In genomic region chr7:77309714-77310220, GRCh38 we compare ENCODE assay signal across 28 cellular contexts.
A peak's percentile ranks its signal among the peaks of the same experiment; 100 is the strongest.
DNase-seq lines count a peak whose midpoint lies in the region; ATAC-seq and TF ChIP-seq lines count a peak whose summit lies in the region.
"Had no signal": no experiment of that assay in that cellular context is flagged by ENCODE, and none has a peak within 500 bp of the region (broad histone marks: within the 10 kb centered on the region; RNA-seq: fewer than 3 reads in every experiment).

No MANE protein-coding gene starts in this region.

- ATAC-seq in sciatic nerve = peak; percentile 11
- no peak for ATAC-seq in HG03565 (IDR thresholded peaks at IDR 0.05; ENCODE audit: unreplicated experiment)
- ATAC-seq in HG03025 (IDR thresholded peaks at IDR 0.05; ENCODE audit: low FRiP score, unreplicated experiment) = no peak
- ATAC-seq: HepG2; stimulated activated effector memory CD8-positive, alpha-beta T cell treated with anti-CD3 and anti-CD28 coated beads, Interleukin-12 subunit alpha, Interleukin-12 subunit beta, amount 100 ng/mL, for 72 hours had no signal

- no peak for TF ChIP-seq POLR2A in esophagus squamous epithelium (IDR thresholded peaks at IDR 0.05)

- no peaks in the 10 kb centered on the region for H3K9me3 ChIP-seq in OCI-LY1 (ENCODE audit: low read length)
- no peaks in the 10 kb centered on the region for H3K9me3 ChIP-seq in esophagus squamous epithelium
- H3K9me3 ChIP-seq: heart right ventricle, lower lobe of right lung, Peyer's patch had no signal

- H3K4me3 ChIP-seq in OCI-LY1 (ENCODE audit: low read depth, low read length, poor library complexity, severe bottlenecking) (no peak overlapping the region), esophagus squamous epithelium (no peak overlapping the region)
- H3K4me3 ChIP-seq: BLaER1 treated with 17β-estradiol and CSF1 and Interleukin-3, amounts not matched to agents 10 nM and 100 nM; heart right ventricle; lower lobe of right lung; Peyer's patch had no signal

- H3K27ac ChIP-seq in OCI-LY1 (ENCODE audit: low read depth, low read length, poor library complexity, severe bottlenecking) (peak overlapping the region; percentile 84), esophagus squamous epithelium (peak overlapping the region; percentile 49 to 65 (median 58))
- H3K27ac ChIP-seq: BLaER1 treated with 17β-estradiol and CSF1 and Interleukin-3, amounts not matched to agents 10 nM and 100 nM; lower lobe of right lung; Peyer's patch; WERI-Rb-1 had no signal

- H3K36me3 ChIP-seq in OCI-LY1 (ENCODE audit: insufficient read depth, low read length) (no peaks in the 10 kb centered on the region), esophagus squamous epithelium (peaks cover 0 to 27% (median 0%) of the 10 kb centered on the region in 3 donors)
- H3K36me3 ChIP-seq: Peyer's patch, WERI-Rb-1 had no signal

- no peaks in the 10 kb centered on the region for H3F3A ChIP-seq in OCI-LY1 (ENCODE audit: insufficient read depth, low read length)

- DNase-seq in esophagus squamous epithelium (lab: John Stamatoyannopoulos, UW) = no peak
- no peak for DNase-seq in sciatic nerve (ENCODE audit: low spot score)
- DNase-seq in NCI-H510A (lab: John Stamatoyannopoulos, UW) = no peak
- DNase-seq in RPMI8226 = no peak
- DNase-seq: activated CD4-positive, alpha-beta T cell treated with anti-CD3 and anti-CD28 coated beads for 4 hours; activated T-cell treated with anti-CD3 and anti-CD28 coated beads for 4 hours; anterior cingulate cortex; DMS153; effector CD4-positive, alpha-beta T cell; heart right ventricle; Kasumi-1; lower lobe of right lung; NCI-H1092; NCI-H187 treated with DMSO at 0.1 percent for 48 hours; NCI-H2171 treated with DMSO at 0.1 percent for 48 hours; NCI-H524 treated with DMSO at 0.1 percent for 48 hours; nephron progenitor cell; Peyer's patch; substantia nigra; T1000; WERI-Rb-1 had no signal

- no peak overlapping the region for H2AFZ ChIP-seq in OCI-LY1 (ENCODE audit: low read length)

- 33 to 38% methylated on average over 1 of the region's 1 CpG for WGBS in esophagus squamous epithelium, 2 donors

- no peaks in the 10 kb centered on the region for H3K9me2 ChIP-seq in OCI-LY1 (ENCODE audit: low read depth, low read length)

- intact Hi-C loops in esophagus squamous epithelium (cut with DNase I) = no loop called here
- intact Hi-C loops in sciatic nerve (cut with DNase I) = no loop called here

- H3K9ac ChIP-seq in OCI-LY1 (ENCODE audit: low read length) = no peak overlapping the region; the same call in 1 of the 2 replicates
- H3K9ac ChIP-seq: BLaER1 treated with 17β-estradiol and CSF1 and Interleukin-3, amounts not matched to agents 10 nM and 100 nM had no signal

- TF ChIP-seq CTCF in OCI-LY1 (IDR thresholded peaks at IDR 0.05; ENCODE audit: low read length) = no peak
- TF ChIP-seq CTCF in esophagus squamous epithelium (IDR thresholded peaks at IDR 0.05) = no peak

- no peaks in the 10 kb centered on the region for H4K20me1 ChIP-seq in OCI-LY1 (ENCODE audit: insufficient read depth, low read length)

- H3K4me2 ChIP-seq in OCI-LY1 (ENCODE audit: low read length) = no peak overlapping the region

- peak; percentile 94 for TF ChIP-seq EP300 in Ishikawa (IDR thresholded peaks at IDR 0.05; ENCODE audit: borderline replicate concordance)

- H3K4me1 ChIP-seq in OCI-LY1 (ENCODE audit: insufficient read depth, low read length, severe bottlenecking) (peaks cover 38% of the 10 kb centered on the region), esophagus squamous epithelium (peaks cover 7 to 69% (median 38%) of the 10 kb centered on the region in 3 donors)
- H3K4me1 ChIP-seq: Peyer's patch had no signal

- H3K27me3 ChIP-seq in OCI-LY1 (ENCODE audit: insufficient read depth, low read length) (no peaks in the 10 kb centered on the region), esophagus squamous epithelium (no peaks in the 10 kb centered on the region)
- H3K27me3 ChIP-seq: BLaER1 treated with 17β-estradiol and CSF1 and Interleukin-3, amounts not matched to agents 10 nM and 100 nM; heart right ventricle; Peyer's patch had no signal

- H3K79me2 ChIP-seq in OCI-LY1 (ENCODE audit: insufficient read depth, low read length) = no peaks in the 10 kb centered on the region

- TF ChIP-seq RAD21 in Ishikawa (IDR thresholded peaks at IDR 0.05; ENCODE audit: low read depth) = no peak

TF ChIP-seq in Ishikawa, 13 proteins besides CTCF, POLR2A, EP300 and RAD21:
- TF ChIP-seq TEAD4 (IDR thresholded peaks at IDR 0.05) (peak; percentile 76), EGR1 (IDR thresholded peaks at IDR 0.05) (no peak), TCF12 (IDR thresholded peaks at IDR 0.05; ENCODE audit: low read depth) (peak; percentile 96), CEBPB (IDR thresholded peaks at IDR 0.05) (0 out of 2 replicates have a peak, but pooled peaks have one; percentile 39), NFIC (IDR thresholded peaks at IDR 0.05) (peak; percentile 88), REST (IDR thresholded peaks at IDR 0.05; ENCODE audit: low read depth) (no peak), FOXM1 (IDR thresholded peaks at IDR 0.05; ENCODE audit: borderline replicate concordance, low read depth) (peak; percentile 87), CREB1 (IDR thresholded peaks at IDR 0.05; ENCODE audit: low read depth) (no peak)
- TF ChIP-seq, protein P1, sequence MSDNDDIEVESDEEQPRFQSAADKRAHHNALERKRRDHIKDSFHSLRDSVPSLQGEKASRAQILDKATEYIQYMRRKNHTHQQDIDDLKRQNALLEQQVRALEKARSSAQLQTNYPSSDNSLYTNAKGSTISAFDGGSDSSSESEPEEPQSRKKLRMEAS (IDR thresholded peaks at IDR 0.05) = peak; percentile 32; the same call in 1 of the 2 replicates
